In genomic region chrX:149795531-149795930, GRCh38 we compare ENCODE assay signal across 7 cellular contexts.
DNase-seq lines count a peak whose midpoint lies in the region; ATAC-seq, FAIRE-seq and TF ChIP-seq lines count a peak whose summit lies in the region.
"Not testable (repeated sequence)": the region's sequence is repeated elsewhere in the genome, so short reads cannot be mapped to it uniquely, and the experiment has no call there.

No MANE protein-coding gene starts in this region.

- not testable (repeated sequence) for DNase-seq in RWPE2 (ENCODE audit: low spot score)

- not testable (repeated sequence) for TF ChIP-seq CTCF in RWPE2 (IDR thresholded peaks at IDR 0.05; ENCODE audit: poor library complexity, severe bottlenecking)

- H3K9me3 ChIP-seq in RWPE2 (ENCODE audit: severe bottlenecking): not testable (repeated sequence)

- not testable (repeated sequence) for H3K36me3 ChIP-seq in RWPE2 (ENCODE audit: low read depth)

- not testable (repeated sequence) for H3K27ac ChIP-seq in RWPE2 (ENCODE audit: poor library complexity, severe bottlenecking)

- ATAC-seq in GM18867 (IDR thresholded peaks at IDR 0.05; ENCODE audit: unreplicated experiment) (peak; percentile 100), GM19455 (IDR thresholded peaks at IDR 0.05; ENCODE audit: unreplicated experiment) (peak; percentile 100), GM21786 (IDR thresholded peaks at IDR 0.05; ENCODE audit: unreplicated experiment) (peak; percentile 99), HG02970 (IDR thresholded peaks at IDR 0.05; ENCODE audit: low FRiP score, unreplicated experiment) (peak; percentile 97), HG03342 (IDR thresholded peaks at IDR 0.05; ENCODE audit: unreplicated experiment) (peak; percentile 100), RWPE2 (ENCODE audit: low read depth) (peak; percentile 41; the same call in 2 of the 3 replicates)

- not testable (repeated sequence) for H3K4me3 ChIP-seq in RWPE2 (ENCODE audit: severe bottlenecking)

- peak; percentile 5 for FAIRE-seq in colon (lab: Jason Lieb, UNC)

- H3K4me1 ChIP-seq in RWPE2 (ENCODE audit: insufficient read depth, poor library complexity, severe bottlenecking): not testable (repeated sequence)

- not testable (repeated sequence) for H3K27me3 ChIP-seq in RWPE2 (ENCODE audit: insufficient read depth, poor library complexity, severe bottlenecking)

Comparison
In these comparisons a context has a peak if more than half of its experiments do, and no peak if none do; other contexts are left out.
1. ATAC-seq: peak in every context shown above with its lines; median percentile 100 in GM18867; 100 in GM19455; 100 in HG03342; 99 in GM21786; 97 in HG02970; 41 in RWPE2.